Comparison of ENCODE assay signal across 9 cellular contexts in genomic region chr1:230509281-230509977, GRCh38.
A peak's percentile ranks its signal among the peaks of the same experiment; 100 is the strongest.
DNase-seq lines count a peak whose midpoint lies in the region; ATAC-seq and TF ChIP-seq lines count a peak whose summit lies in the region.
"Had no signal": no experiment of that assay in that cellular context is flagged by ENCODE, and none has a peak within 500 bp of the region (broad histone marks: within the 10 kb centered on the region; RNA-seq: fewer than 3 reads in every experiment).

No MANE protein-coding gene starts in this region.

- H3K4me3 Mint-ChIP-seq in Caco-2 (ENCODE audit: unreplicated experiment): no peak overlapping the region

- H3K4me3 ChIP-seq in GM12864 (ENCODE audit: low read depth, low read length) (no peak overlapping the region), cardiac fibroblast (replicated peaks in 1 of 2; ENCODE audit: low read depth in 2 of 2, low read length in 2 of 2) (no peak overlapping the region), Caco-2 (ENCODE audit: low read depth, low read length) (no peak overlapping the region)

- no peaks in the 10 kb centered on the region for H3K27me3 ChIP-seq in Caco-2 (replicated peaks; ENCODE audit: control insufficient read depth, insufficient read depth, low read length)

- H3K36me3 Mint-ChIP-seq in Caco-2 (ENCODE audit: insufficient read depth, unreplicated experiment): no peaks in the 10 kb centered on the region

- no peaks in the 10 kb centered on the region for H3K4me1 Mint-ChIP-seq in Caco-2 (ENCODE audit: low read depth, unreplicated experiment)

- H3K36me3 ChIP-seq in Caco-2 (ENCODE audit: control insufficient read depth, insufficient read depth, low read length): no peaks in the 10 kb centered on the region

- no peaks in the 10 kb centered on the region for H3K4me1 ChIP-seq in Caco-2

- BruUV-seq in Caco-2 (replicated peaks; lab: Mats Ljungman, UMichigan): no TSS peak

- TF ChIP-seq CTCF in GM12864 (IDR thresholded peaks at IDR 0.05; ENCODE audit: low read depth, low read length, missing control alignments): no peak
- no peak for TF ChIP-seq CTCF in cardiac fibroblast (IDR thresholded peaks at IDR 0.05; ENCODE audit: low read depth, low read length)
- TF ChIP-seq CTCF in Caco-2 (IDR thresholded peaks at IDR 0.05; ENCODE audit: insufficient read depth in 1 of 2, low read depth in 1 of 2, low read length in 1 of 2, severe bottlenecking in 1 of 2, unreplicated experiment in 1 of 2): no peak

- ATAC-seq in HG03108 (IDR thresholded peaks at IDR 0.05; ENCODE audit: unreplicated experiment) (peak; percentile 58), GM19324 (IDR thresholded peaks at IDR 0.05; ENCODE audit: low FRiP score, unreplicated experiment) (no peak), GM19455 (IDR thresholded peaks at IDR 0.05; ENCODE audit: unreplicated experiment) (no peak), GM21528 (IDR thresholded peaks at IDR 0.05; ENCODE audit: low FRiP score, unreplicated experiment) (no peak)
- ATAC-seq: Panc1 had no signal

- CTCF ChIA-PET in Caco-2 (lab: Charles Lee): no interaction called here

- intact Hi-C loops in Caco-2 (cut with micrococcal nuclease; ENCODE audit: unreplicated experiment): no loop called here

- H3K9me3 Mint-ChIP-seq in Caco-2 (ENCODE audit: unreplicated experiment): peaks cover 9% of the 10 kb centered on the region

- H3K27me3 Mint-ChIP-seq in Caco-2 (ENCODE audit: insufficient read depth, unreplicated experiment): peaks cover 6% of the 10 kb centered on the region

- DNase-seq in GM12864 (ENCODE audit: low read depth) (peak; percentile 22), cardiac fibroblast (ENCODE audit: low read depth in 2 of 2) (peak; percentile 65 to 94), non-pigmented ciliary epithelial cell (ENCODE audit: low read depth) (peak; percentile 80), Caco-2 (no peak)

- no peak overlapping the region for H3K27ac Mint-ChIP-seq in Caco-2 (ENCODE audit: unreplicated experiment)

- 0 out of 2 replicates have a peak, but pooled peaks cover 4% of the 10 kb centered on the region for H3K9me3 ChIP-seq in Caco-2

- POLR2A ChIA-PET in Caco-2 (lab: Charles Lee): no interaction called here

Comparison
In these comparisons a context has a peak if more than half of its experiments do, and no peak if none do; other contexts are left out.
1. DNase-seq: peak in GM12864 (single experiment), cardiac fibroblast (2 of 2) and non-pigmented ciliary epithelial cell (single experiment); none in Caco-2 (0 of 2).